Comparison of ENCODE assay signal across 1 cellular context in genomic region chr12:80714846-80715245, GRCh38.
TF ChIP-seq lines count a peak whose summit lies in the region.

No MANE protein-coding gene starts in this region.

TF ChIP-seq in GM23338, 12 proteins besides CTCF, POLR2A, EP300 and RAD21 (continued from another document):
- TF ChIP-seq REST (IDR thresholded peaks at IDR 0.05; ENCODE audit: unreplicated experiment) = no peak
- no peak for TF ChIP-seq EZH2phosphoT487 (IDR thresholded peaks at IDR 0.05; ENCODE audit: unreplicated experiment)
- TF ChIP-seq EZH2 (IDR thresholded peaks at IDR 0.05; ENCODE audit: low read depth, unreplicated experiment) = no peak
